1 cellular context compared by ENCODE assay signal in the genomic region with DNA sequence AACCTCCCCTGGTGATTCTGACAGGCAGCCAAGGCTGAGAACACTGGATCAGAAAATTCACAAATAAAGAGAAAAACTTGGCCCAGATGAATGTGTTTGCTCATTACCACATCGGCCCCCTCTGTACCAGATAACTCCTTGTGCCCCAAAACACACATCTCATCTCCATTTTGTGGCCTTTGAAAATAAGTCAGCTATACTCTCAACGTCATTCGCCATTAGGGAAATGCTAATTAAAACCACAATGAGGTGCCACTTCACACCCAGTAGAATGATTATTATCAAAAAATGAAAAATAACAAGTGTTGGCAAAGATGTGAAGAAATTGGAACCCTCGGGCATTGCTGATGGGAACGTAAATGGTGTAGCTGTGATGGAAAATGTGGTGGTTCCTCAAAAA.
A peak's percentile ranks its signal among the peaks of the same experiment; 100 is the strongest.
TF ChIP-seq lines count a peak whose summit lies in the region.

No MANE protein-coding gene starts in this region.

TF ChIP-seq in GM12878, 131 proteins besides CTCF, POLR2A, EP300 and RAD21:
- TF ChIP-seq TCF3 (IDR thresholded peaks at IDR 0.05; ENCODE audit: borderline replicate concordance, insufficient read depth, low read depth, low read length) (no peak), POU2F2 (IDR thresholded peaks at IDR 0.05; ENCODE audit: borderline replicate concordance, low read depth, low read length) (no peak), HDAC2 (IDR thresholded peaks at IDR 0.05) (no peak), MTA2 (IDR thresholded peaks at IDR 0.05; ENCODE audit: low read depth) (peak; percentile 29; the same call in 1 of the 2 replicates)
- TF ChIP-seq, protein P1, sequence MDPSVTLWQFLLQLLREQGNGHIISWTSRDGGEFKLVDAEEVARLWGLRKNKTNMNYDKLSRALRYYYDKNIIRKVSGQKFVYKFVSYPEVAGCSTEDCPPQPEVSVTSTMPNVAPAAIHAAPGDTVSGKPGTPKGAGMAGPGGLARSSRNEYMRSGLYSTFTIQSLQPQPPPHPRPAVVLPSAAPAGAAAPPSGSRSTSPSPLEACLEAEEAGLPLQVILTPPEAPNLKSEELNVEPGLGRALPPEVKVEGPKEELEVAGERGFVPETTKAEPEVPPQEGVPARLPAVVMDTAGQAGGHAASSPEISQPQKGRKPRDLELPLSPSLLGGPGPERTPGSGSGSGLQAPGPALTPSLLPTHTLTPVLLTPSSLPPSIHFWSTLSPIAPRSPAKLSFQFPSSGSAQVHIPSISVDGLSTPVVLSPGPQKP (IDR thresholded peaks at IDR 0.05; ENCODE audit: low read depth, low read length): no peak
- TF ChIP-seq, protein P2, sequence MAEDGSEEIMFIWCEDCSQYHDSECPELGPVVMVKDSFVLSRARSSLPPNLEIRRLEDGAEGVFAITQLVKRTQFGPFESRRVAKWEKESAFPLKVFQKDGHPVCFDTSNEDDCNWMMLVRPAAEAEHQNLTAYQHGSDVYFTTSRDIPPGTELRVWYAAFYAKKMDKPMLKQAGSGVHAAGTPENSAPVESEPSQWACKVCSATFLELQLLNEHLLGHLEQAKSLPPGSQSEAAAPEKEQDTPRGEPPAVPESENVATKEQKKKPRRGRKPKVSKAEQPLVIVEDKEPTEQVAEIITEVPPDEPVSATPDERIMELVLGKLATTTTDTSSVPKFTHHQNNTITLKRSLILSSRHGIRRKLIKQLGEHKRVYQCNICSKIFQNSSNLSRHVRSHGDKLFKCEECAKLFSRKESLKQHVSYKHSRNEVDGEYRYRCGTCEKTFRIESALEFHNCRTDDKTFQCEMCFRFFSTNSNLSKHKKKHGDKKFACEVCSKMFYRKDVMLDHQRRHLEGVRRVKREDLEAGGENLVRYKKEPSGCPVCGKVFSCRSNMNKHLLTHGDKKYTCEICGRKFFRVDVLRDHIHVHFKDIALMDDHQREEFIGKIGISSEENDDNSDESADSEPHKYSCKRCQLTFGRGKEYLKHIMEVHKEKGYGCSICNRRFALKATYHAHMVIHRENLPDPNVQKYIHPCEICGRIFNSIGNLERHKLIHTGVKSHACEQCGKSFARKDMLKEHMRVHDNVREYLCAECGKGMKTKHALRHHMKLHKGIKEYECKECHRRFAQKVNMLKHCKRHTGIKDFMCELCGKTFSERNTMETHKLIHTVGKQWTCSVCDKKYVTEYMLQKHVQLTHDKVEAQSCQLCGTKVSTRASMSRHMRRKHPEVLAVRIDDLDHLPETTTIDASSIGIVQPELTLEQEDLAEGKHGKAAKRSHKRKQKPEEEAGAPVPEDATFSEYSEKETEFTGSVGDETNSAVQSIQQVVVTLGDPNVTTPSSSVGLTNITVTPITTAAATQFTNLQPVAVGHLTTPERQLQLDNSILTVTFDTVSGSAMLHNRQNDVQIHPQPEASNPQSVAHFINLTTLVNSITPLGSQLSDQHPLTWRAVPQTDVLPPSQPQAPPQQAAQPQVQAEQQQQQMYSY (CRISPR knock-in tag; IDR thresholded peaks at IDR 0.05): no peak
TF ChIP-seq in GM12878: peak in this region for 1.
